Comparison of ENCODE assay signal across 11 cellular contexts in genomic region chrX:18701621-18702361, GRCh38. TPM values are rescaled to one million over a fixed set of nuclear protein-coding genes. Genes with fewer than 3 reads are reported as not detected.
A peak's percentile ranks its signal among the peaks of the same experiment; 100 is the strongest.
DNase-seq lines count a peak whose midpoint lies in the region; ATAC-seq and TF ChIP-seq lines count a peak whose summit lies in the region.
"Had no signal": no experiment of that assay in that cellular context is flagged by ENCODE, and none has a peak within 500 bp of the region (broad histone marks: within the 10 kb centered on the region; RNA-seq: fewer than 3 reads in every experiment).

No MANE protein-coding gene starts in this region.

- no peak for TF ChIP-seq CTCF in HFF-Myc (IDR thresholded peaks at IDR 0.05; ENCODE audit: low read depth, low read length, missing control alignments)
- no peak for TF ChIP-seq CTCF in fibroblast of the aortic adventitia (IDR thresholded peaks at IDR 0.05; ENCODE audit: insufficient read depth, low read length)
- TF ChIP-seq CTCF in esophagus muscularis mucosa (IDR thresholded peaks at IDR 0.05) = no peak
- TF ChIP-seq CTCF in OCI-LY7 (conservative IDR thresholded peaks at IDR 0.05; ENCODE audit: low read length) = no peak

- no peaks in the 10 kb centered on the region for H4K20me1 ChIP-seq in OCI-LY7 (ENCODE audit: insufficient read depth, low read length)

- no peaks in the 10 kb centered on the region for H3K36me3 ChIP-seq in SJSA1
- no peaks in the 10 kb centered on the region for H3K36me3 ChIP-seq in esophagus muscularis mucosa
- no peaks in the 10 kb centered on the region for H3K36me3 ChIP-seq in OCI-LY7 (ENCODE audit: insufficient read depth, low read length)

- H3K9me3 ChIP-seq in SJSA1 (replicated peaks) (no peaks in the 10 kb centered on the region), esophagus muscularis mucosa (no peaks in the 10 kb centered on the region), OCI-LY7 (ENCODE audit: low read length) (no peaks in the 10 kb centered on the region)

- peak; percentile 6 for DNase-seq in HFF-Myc (ENCODE audit: extremely low read depth, low read depth)
- peak; percentile 11 to 49 for DNase-seq in SJSA1 (ENCODE audit: low read depth in 1 of 2, low spot score in 2 of 2)
- DNase-seq in fibroblast of the aortic adventitia (ENCODE audit: low read depth) = peak; percentile 23
- peak; percentile 68 for DNase-seq in sciatic nerve (ENCODE audit: low spot score)
- DNase-seq in esophagus muscularis mucosa (ENCODE audit: extremely low spot score) = no peak
- no peak for DNase-seq in OCI-LY7 (ENCODE audit: low spot score)
- DNase-seq in HK-2 (ENCODE audit: unreplicated experiment) = no peak
- DNase-seq: activated T-cell treated with anti-CD3 and anti-CD28 coated beads, Interleukin-2, amount 50 U/mL, for 48 hours; MV-4-11; NCI-H510A; SIG-M5 had no signal

- intact Hi-C loops in sciatic nerve (cut with DNase I) = no loop called here
- intact Hi-C loops in esophagus muscularis mucosa (cut with DNase I) = no loop called here
- intact Hi-C loops in OCI-LY7 (cut with micrococcal nuclease; ENCODE audit: unreplicated experiment) = no loop called here

- CTCF ChIA-PET in OCI-LY7 (lab: Charles Lee; ENCODE audit: unreplicated experiment) = no interaction called here

- peaks cover 8% of the 10 kb centered on the region for H3K4me1 ChIP-seq in SJSA1 (replicated peaks)
- peaks cover 0 to 17% (median 4%) of the 10 kb centered on the region in 4 donors for H3K4me1 ChIP-seq in esophagus muscularis mucosa
- no peaks in the 10 kb centered on the region for H3K4me1 ChIP-seq in OCI-LY7 (ENCODE audit: insufficient read depth, low read length, poor library complexity, severe bottlenecking)

- H2AFZ ChIP-seq in OCI-LY7 (ENCODE audit: low read length) = no peak overlapping the region

- no peak overlapping the region for H3K4me3 ChIP-seq in HFF-Myc (replicated peaks; ENCODE audit: low read depth, low read length)
- H3K4me3 ChIP-seq in SJSA1 = no peak overlapping the region
- no peak overlapping the region for H3K4me3 ChIP-seq in fibroblast of the aortic adventitia (ENCODE audit: low read depth, low read length)
- H3K4me3 ChIP-seq in esophagus muscularis mucosa = no peak overlapping the region
- no peak overlapping the region for H3K4me3 ChIP-seq in OCI-LY7 (ENCODE audit: low read depth, low read length, poor library complexity, severe bottlenecking)

- whole genome bisulfite sequencing in esophagus muscularis mucosa = 72% methylated on average over 5 of the region's 5 CpGs

- no peak for ATAC-seq in sciatic nerve

- no peaks in the 10 kb centered on the region for H3K27me3 ChIP-seq in SJSA1 (replicated peaks)
- H3K27me3 ChIP-seq in esophagus muscularis mucosa = no peaks in the 10 kb centered on the region

- POLR2A ChIA-PET in OCI-LY7 (lab: Charles Lee) = no interaction called here

- H3K27ac ChIP-seq in SJSA1 (no peak overlapping the region), esophagus muscularis mucosa (replicated peaks in 1 of 4) (no peak overlapping the region), OCI-LY7 (ENCODE audit: low read depth, low read length, poor library complexity, severe bottlenecking) (no peak overlapping the region)

- no peak for TF ChIP-seq EP300 in esophagus muscularis mucosa (IDR thresholded peaks at IDR 0.05)

- no peak for TF ChIP-seq POLR2A in esophagus muscularis mucosa (IDR thresholded peaks at IDR 0.05; ENCODE audit: low read depth)

- H3K79me2 ChIP-seq in OCI-LY7 (ENCODE audit: insufficient read depth, low read depth, low read length) = no peaks in the 10 kb centered on the region

- no peak overlapping the region for H3K4me2 ChIP-seq in OCI-LY7 (ENCODE audit: low read length)

- H3K9me2 ChIP-seq in OCI-LY7 (ENCODE audit: insufficient read depth, low read length) = no peaks in the 10 kb centered on the region

- no TSS peak for BruUV-seq in OCI-LY7 (replicated peaks; lab: Mats Ljungman, UMichigan)

RNA-seq across cellular contexts. Expression of gene PPEF1, which starts 5.7 kb away (rescaled TPM):
- not detected in 2 replicates for total RNA-seq in SJSA1 (2014; rRNA removed; shearing (Covaris generic))
- not detected in 2 replicates for total RNA-seq in fibroblast of the aortic adventitia (ENCODE audit: low replicate concordance)
- total RNA-seq in sciatic nerve = not detected
- 1 to 10 TPM in 1 of 4 donors, under 1 TPM in 3; 0.29 to 1.7 (median 0.54) TPM for total RNA-seq in esophagus muscularis mucosa
- not detected in 2 replicates for total RNA-seq in OCI-LY7 (2014; rRNA removed; shearing (Covaris generic))
- total RNA-seq in OCI-LY7 (2022) = not detected in 2 replicates

RNA-seq across cellular contexts. Expression of gene RS1, which starts 29.9 kb away (rescaled TPM):
- 0.05 TPM in 1 of 2 replicates, not detected in the other for total RNA-seq in SJSA1 (2014; rRNA removed; shearing (Covaris generic))
- total RNA-seq in fibroblast of the aortic adventitia (ENCODE audit: low replicate concordance) = not detected in 2 replicates
- not detected for total RNA-seq in sciatic nerve
- total RNA-seq in esophagus muscularis mucosa = not detected
- not detected in 2 replicates for total RNA-seq in OCI-LY7 (2014; rRNA removed; shearing (Covaris generic))
- total RNA-seq in OCI-LY7 (2022) = not detected in 2 replicates

Comparison
In these comparisons a context has a peak if more than half of its experiments do, and no peak if none do; other contexts are left out.
1. DNase-seq: peak in HFF-Myc (single experiment), SJSA1 (2 of 2), fibroblast of the aortic adventitia (single experiment) and sciatic nerve (single experiment); none in esophagus muscularis mucosa (single experiment), OCI-LY7 (single experiment) and HK-2 (single experiment).